Comparison of ENCODE assay signal across 2 cellular contexts in the genomic region with DNA sequence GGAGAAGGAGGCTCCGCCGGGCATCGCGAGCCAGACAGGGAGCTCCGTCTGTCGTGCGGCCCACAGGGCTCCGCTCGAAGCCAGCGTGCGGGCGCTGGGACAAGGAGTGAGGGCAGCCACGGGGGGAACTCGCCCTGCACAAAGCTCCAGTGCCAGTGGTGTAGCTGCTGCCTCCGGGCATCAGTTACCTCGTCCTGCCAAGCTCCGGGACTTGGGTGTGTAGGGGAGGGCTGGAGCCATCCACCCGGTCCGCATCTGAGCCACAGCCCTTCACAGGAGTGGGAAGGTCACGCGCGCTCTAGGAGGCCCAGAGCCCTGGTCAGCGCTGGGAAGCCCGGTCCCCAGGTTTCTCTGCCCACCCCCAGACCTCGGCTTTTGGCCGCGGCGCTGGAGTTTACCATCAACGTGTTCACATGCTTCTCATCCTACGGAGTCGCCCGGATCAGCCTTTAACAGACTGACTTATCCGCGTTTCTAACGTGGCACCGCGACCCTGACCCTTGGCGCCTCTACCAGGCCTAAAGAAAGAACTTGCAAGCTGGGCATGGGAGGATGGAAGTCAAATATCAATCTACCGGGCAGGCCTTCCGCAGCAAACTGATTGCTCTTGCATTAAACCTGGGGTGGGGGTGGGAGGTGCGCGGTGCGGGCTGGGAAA.
TF ChIP-seq lines count a peak whose summit lies in the region.

No MANE protein-coding gene starts in this region.

TF ChIP-seq in WTC11, 78 proteins besides CTCF, POLR2A, EP300 and RAD21:
- TF ChIP-seq ZNF232 (CRISPR knock-in tag; IDR thresholded peaks at IDR 0.05) = no peak
- no peak for TF ChIP-seq ESRRA (CRISPR knock-in tag; IDR thresholded peaks at IDR 0.05; ENCODE audit: borderline replicate concordance)
- TF ChIP-seq, protein P1, sequence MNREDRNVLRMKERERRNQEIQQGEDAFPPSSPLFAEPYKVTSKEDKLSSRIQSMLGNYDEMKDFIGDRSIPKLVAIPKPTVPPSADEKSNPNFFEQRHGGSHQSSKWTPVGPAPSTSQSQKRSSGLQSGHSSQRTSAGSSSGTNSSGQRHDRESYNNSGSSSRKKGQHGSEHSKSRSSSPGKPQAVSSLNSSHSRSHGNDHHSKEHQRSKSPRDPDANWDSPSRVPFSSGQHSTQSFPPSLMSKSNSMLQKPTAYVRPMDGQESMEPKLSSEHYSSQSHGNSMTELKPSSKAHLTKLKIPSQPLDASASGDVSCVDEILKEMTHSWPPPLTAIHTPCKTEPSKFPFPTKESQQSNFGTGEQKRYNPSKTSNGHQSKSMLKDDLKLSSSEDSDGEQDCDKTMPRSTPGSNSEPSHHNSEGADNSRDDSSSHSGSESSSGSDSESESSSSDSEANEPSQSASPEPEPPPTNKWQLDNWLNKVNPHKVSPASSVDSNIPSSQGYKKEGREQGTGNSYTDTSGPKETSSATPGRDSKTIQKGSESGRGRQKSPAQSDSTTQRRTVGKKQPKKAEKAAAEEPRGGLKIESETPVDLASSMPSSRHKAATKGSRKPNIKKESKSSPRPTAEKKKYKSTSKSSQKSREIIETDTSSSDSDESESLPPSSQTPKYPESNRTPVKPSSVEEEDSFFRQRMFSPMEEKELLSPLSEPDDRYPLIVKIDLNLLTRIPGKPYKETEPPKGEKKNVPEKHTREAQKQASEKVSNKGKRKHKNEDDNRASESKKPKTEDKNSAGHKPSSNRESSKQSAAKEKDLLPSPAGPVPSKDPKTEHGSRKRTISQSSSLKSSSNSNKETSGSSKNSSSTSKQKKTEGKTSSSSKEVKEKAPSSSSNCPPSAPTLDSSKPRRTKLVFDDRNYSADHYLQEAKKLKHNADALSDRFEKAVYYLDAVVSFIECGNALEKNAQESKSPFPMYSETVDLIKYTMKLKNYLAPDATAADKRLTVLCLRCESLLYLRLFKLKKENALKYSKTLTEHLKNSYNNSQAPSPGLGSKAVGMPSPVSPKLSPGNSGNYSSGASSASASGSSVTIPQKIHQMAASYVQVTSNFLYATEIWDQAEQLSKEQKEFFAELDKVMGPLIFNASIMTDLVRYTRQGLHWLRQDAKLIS (CRISPR knock-in tag; IDR thresholded peaks at IDR 0.05; ENCODE audit: borderline replicate concordance) = no peak
- TF ChIP-seq, protein P2, sequence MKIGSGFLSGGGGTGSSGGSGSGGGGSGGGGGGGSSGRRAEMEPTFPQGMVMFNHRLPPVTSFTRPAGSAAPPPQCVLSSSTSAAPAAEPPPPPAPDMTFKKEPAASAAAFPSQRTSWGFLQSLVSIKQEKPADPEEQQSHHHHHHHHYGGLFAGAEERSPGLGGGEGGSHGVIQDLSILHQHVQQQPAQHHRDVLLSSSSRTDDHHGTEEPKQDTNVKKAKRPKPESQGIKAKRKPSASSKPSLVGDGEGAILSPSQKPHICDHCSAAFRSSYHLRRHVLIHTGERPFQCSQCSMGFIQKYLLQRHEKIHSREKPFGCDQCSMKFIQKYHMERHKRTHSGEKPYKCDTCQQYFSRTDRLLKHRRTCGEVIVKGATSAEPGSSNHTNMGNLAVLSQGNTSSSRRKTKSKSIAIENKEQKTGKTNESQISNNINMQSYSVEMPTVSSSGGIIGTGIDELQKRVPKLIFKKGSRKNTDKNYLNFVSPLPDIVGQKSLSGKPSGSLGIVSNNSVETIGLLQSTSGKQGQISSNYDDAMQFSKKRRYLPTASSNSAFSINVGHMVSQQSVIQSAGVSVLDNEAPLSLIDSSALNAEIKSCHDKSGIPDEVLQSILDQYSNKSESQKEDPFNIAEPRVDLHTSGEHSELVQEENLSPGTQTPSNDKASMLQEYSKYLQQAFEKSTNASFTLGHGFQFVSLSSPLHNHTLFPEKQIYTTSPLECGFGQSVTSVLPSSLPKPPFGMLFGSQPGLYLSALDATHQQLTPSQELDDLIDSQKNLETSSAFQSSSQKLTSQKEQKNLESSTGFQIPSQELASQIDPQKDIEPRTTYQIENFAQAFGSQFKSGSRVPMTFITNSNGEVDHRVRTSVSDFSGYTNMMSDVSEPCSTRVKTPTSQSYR (CRISPR knock-in tag; IDR thresholded peaks at IDR 0.05) = no peak
- no peak for TF ChIP-seq OVOL2 (CRISPR knock-in tag; IDR thresholded peaks at IDR 0.05; ENCODE audit: borderline replicate concordance)

TF ChIP-seq in endothelial cell of umbilical vein, 7 proteins besides CTCF, POLR2A, EP300 and RAD21:
- TF ChIP-seq, protein P3, sequence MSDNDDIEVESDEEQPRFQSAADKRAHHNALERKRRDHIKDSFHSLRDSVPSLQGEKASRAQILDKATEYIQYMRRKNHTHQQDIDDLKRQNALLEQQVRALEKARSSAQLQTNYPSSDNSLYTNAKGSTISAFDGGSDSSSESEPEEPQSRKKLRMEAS (IDR thresholded peaks at IDR 0.05; ENCODE audit: insufficient read depth, insufficient read length) = no peak
- TF ChIP-seq FOS (IDR thresholded peaks at IDR 0.05; ENCODE audit: borderline replicate concordance, insufficient read depth, low read length) (no peak), GATA2 (IDR thresholded peaks at IDR 0.05; ENCODE audit: insufficient read depth, insufficient read length, low read depth, low read length) (no peak), EZH2 (IDR thresholded peaks at IDR 0.05; ENCODE audit: borderline replicate concordance, low read depth, low read length, severe bottlenecking) (peak; percentile 88), POLR2AphosphoS5 (IDR thresholded peaks at IDR 0.05; ENCODE audit: insufficient read depth, low read depth, low read length) (no peak), JUN (IDR thresholded peaks at IDR 0.05; ENCODE audit: borderline replicate concordance, insufficient read depth, insufficient read length, low read depth) (no peak)
TF ChIP-seq in endothelial cell of umbilical vein: peak in this region for 1.
